Comparison of ENCODE assay signal across 9 cellular contexts in the genomic region with DNA sequence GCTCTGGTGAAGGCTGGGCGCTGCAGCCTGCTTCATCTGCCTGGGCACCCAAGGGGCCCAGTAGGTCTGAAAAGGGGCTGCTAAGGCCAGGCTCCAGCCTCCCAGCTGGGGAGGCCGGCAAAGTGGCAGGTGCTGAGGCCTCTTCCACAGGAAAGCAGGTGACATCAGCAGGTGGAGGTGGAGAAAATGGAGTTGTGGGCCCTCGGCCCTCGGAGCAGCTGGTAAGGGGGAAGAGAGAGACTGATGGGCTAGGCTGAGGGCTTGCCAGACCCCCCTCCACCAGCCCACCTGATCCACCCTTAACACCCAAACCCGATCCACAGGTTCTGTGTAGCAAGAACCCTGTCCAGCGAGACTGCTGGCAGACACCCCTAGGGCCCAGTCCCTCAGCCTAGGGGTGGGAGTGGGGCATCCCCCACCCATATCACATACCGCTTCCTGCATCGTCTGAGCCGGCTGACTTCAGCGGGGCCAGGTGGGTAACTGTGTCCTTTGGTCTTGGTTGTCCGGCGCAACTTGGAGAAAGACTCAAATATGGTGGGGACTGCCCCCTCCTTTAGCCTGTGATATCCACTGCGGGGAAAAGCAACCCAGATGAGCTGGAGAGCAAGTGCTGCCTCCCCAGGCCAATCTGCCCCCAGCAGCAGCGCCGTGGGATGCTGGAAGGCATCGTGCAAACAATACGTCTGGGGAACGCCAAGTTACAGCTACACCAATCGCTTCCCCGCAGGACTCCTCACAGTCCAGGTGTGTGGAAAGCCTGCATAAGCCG. TPM values are rescaled to one million over a fixed set of nuclear protein-coding genes. Genes with fewer than 3 reads are reported as not detected.
DNase-seq lines count a peak whose midpoint lies in the region; ATAC-seq and TF ChIP-seq lines count a peak whose summit lies in the region.
"Had no signal": no experiment of that assay in that cellular context is flagged by ENCODE, and none has a peak within 500 bp of the region (broad histone marks: within the 10 kb centered on the region; RNA-seq: fewer than 3 reads in every experiment).

No MANE protein-coding gene starts in this region.

- peak in 1 of 7 experiments; percentile 20 for DNase-seq in CD8-positive, alpha-beta T cell
- DNase-seq in NB4 (ENCODE audit: low read depth), result no peak
- DNase-seq in choroid plexus epithelial cell (ENCODE audit: low read depth), result peak; percentile 30
- DNase-seq in nephron progenitor cell, result no peak
- no peak for DNase-seq in hypothalamus (lab: John Stamatoyannopoulos, UW)
- no peak for DNase-seq in NCI-H526 treated with DMSO at 0.1 percent for 48 hours (lab: John Stamatoyannopoulos, UW)
- no peak for DNase-seq in mucosa of descending colon

- CTCF ChIA-PET in CD8-positive, alpha-beta T cell (lab: Charles Lee), result no interaction called here

- no peak for TF ChIP-seq CTCF in CD8-positive, alpha-beta T cell (IDR thresholded peaks at IDR 0.05)
- TF ChIP-seq CTCF in NB4 (IDR thresholded peaks at IDR 0.05; ENCODE audit: low read depth, low read length) (no peak), choroid plexus epithelial cell (conservative IDR thresholded peaks at IDR 0.05; ENCODE audit: low read depth, low read length) (peak; percentile 9), nephron progenitor cell (IDR thresholded peaks at IDR 0.05) (no peak), mucosa of descending colon (IDR thresholded peaks at IDR 0.05) (no peak)

- peaks cover 29% of the 10 kb centered on the region for H3K4me1 Mint-ChIP-seq in CD8-positive, alpha-beta T cell (ENCODE audit: low read depth)
- peaks cover 35% of the 10 kb centered on the region for H3K4me1 Mint-ChIP-seq in nephron progenitor cell

- H3K9me3 ChIP-seq in CD8-positive, alpha-beta T cell (ENCODE audit: low read length), result no peaks in the 10 kb centered on the region
- H3K9me3 ChIP-seq in mucosa of descending colon, result no peaks in the 10 kb centered on the region

- no peak for TF ChIP-seq POLR2A in NB4 (IDR thresholded peaks at IDR 0.05; ENCODE audit: extremely low read depth, insufficient read length)

- H3K36me3 Mint-ChIP-seq in CD8-positive, alpha-beta T cell, result peaks cover 32% of the 10 kb centered on the region
- H3K36me3 Mint-ChIP-seq in nephron progenitor cell (ENCODE audit: low read depth), result peaks cover 3% of the 10 kb centered on the region

- H3K36me3 ChIP-seq in CD8-positive, alpha-beta T cell (ENCODE audit: insufficient read depth, low read length), result peaks cover 13% of the 10 kb centered on the region
- no peaks in the 10 kb centered on the region for H3K36me3 ChIP-seq in mucosa of descending colon (ENCODE audit: low read depth)

- no peaks in the 10 kb centered on the region for H3K27me3 Mint-ChIP-seq in CD8-positive, alpha-beta T cell (ENCODE audit: low read depth)
- H3K27me3 Mint-ChIP-seq in nephron progenitor cell (ENCODE audit: low read depth, poor library complexity), result peaks cover 5% of the 10 kb centered on the region

- peaks cover 38% of the 10 kb centered on the region for H3K4me1 ChIP-seq in CD8-positive, alpha-beta T cell (ENCODE audit: insufficient read depth, low read length)
- H3K4me1 ChIP-seq in mucosa of descending colon (ENCODE audit: low read depth), result peaks cover 30% of the 10 kb centered on the region

- POLR2A ChIA-PET in CD8-positive, alpha-beta T cell (lab: Charles Lee), result interaction anchor here (0.7 to 1.6 kb wide), 2 partner anchors 10 to 18 kb away, joined by 3 to 8 read pairs; a partner anchor contains a TSS

- peak overlapping the region; percentile 93 for H3K27ac ChIP-seq in CD8-positive, alpha-beta T cell (ENCODE audit: low read depth, low read length)

- no peak for ATAC-seq in CD8-positive, alpha-beta T cell
- ATAC-seq in GM18909 (IDR thresholded peaks at IDR 0.05; ENCODE audit: poor library complexity, unreplicated experiment) (no peak), mucosa of descending colon (no peak)

- peak overlapping the region; percentile 81 for H3K4me3 ChIP-seq in CD8-positive, alpha-beta T cell (ENCODE audit: low read depth, low read length)
- H3K4me3 ChIP-seq in NB4 (ENCODE audit: low read depth, low read length), result peak overlapping the region; percentile 88
- H3K4me3 ChIP-seq in choroid plexus epithelial cell (ENCODE audit: low read depth, low read length), result peak overlapping the region; percentile 86
- no peak overlapping the region for H3K4me3 ChIP-seq in mucosa of descending colon

- peak overlapping the region; percentile 99 for H3K27ac Mint-ChIP-seq in CD8-positive, alpha-beta T cell
- no peak overlapping the region for H3K27ac Mint-ChIP-seq in nephron progenitor cell

- no peaks in the 10 kb centered on the region for H3K27me3 ChIP-seq in CD8-positive, alpha-beta T cell (ENCODE audit: insufficient read depth, low read length)

- no peaks in the 10 kb centered on the region for H3K9me3 Mint-ChIP-seq in CD8-positive, alpha-beta T cell
- no peaks in the 10 kb centered on the region for H3K9me3 Mint-ChIP-seq in nephron progenitor cell

- H3K4me3 Mint-ChIP-seq in CD8-positive, alpha-beta T cell, result peak overlapping the region; percentile 91
- peak overlapping the region; percentile 97 for H3K4me3 Mint-ChIP-seq in nephron progenitor cell

- intact Hi-C loops in CD8-positive, alpha-beta T cell (cut with DNase I, micrococcal nuclease), result loop anchor here (5.0 to 10.0 kb wide), 6 partner anchors 627 to 1566 kb away; a partner anchor contains a TSS
- intact Hi-C loops in mucosa of descending colon (cut with DNase I, micrococcal nuclease), result no loop called here

RNA-seq across cellular contexts. Expression of a gene that starts 1.5 kb away (rescaled TPM):
- total RNA-seq in CD8-positive, alpha-beta T cell, result 10 to 100 TPM; 71.2 to 73.6 TPM
- 10 to 100 TPM; 16.8 to 27.8 (median 19.8) TPM for total RNA-seq in mucosa of descending colon

RNA-seq across cellular contexts. Expression of a gene that starts 14.6 kb away (rescaled TPM):
- total RNA-seq in CD8-positive, alpha-beta T cell, result under 1 TPM; 0.30 to 0.36 TPM
- total RNA-seq in mucosa of descending colon, result 1 to 10 TPM; 1.4 to 1.6 (median 1.4) TPM

RNA-seq across cellular contexts. Expression of a gene that starts 18.3 kb away (rescaled TPM):
- total RNA-seq in CD8-positive, alpha-beta T cell, result 10 to 100 TPM; 42.8 to 44.8 TPM
- total RNA-seq in mucosa of descending colon, result 10 to 100 TPM; 42.9 to 71.3 (median 43.6) TPM

RNA-seq across cellular contexts. Expression of a gene that starts 32.0 kb away (rescaled TPM):
- total RNA-seq in CD8-positive, alpha-beta T cell, result not detected
- total RNA-seq in mucosa of descending colon, result 1 to 10 TPM; 1.4 to 4.0 (median 2.4) TPM

RNA-seq across cellular contexts. Expression of a gene that starts 33.3 kb away (rescaled TPM):
- under 1 TPM in 1 of 2 experiments, not detected in 1; 0.39 TPM for total RNA-seq in CD8-positive, alpha-beta T cell
- 100 to 1,000 TPM in 2 of 3 donors, 10 to 100 TPM in 1; 73.1 to 239 (median 181) TPM for total RNA-seq in mucosa of descending colon
- total RNA-seq: LHCN-M2 had no signal

Comparison
In these comparisons a context has a peak if more than half of its experiments do, and no peak if none do; other contexts are left out.
1. intact Hi-C loops: an anchor here in CD8-positive, alpha-beta T cell (5.0 to 10.0 kb wide); none called in mucosa of descending colon.